In the genomic region with DNA sequence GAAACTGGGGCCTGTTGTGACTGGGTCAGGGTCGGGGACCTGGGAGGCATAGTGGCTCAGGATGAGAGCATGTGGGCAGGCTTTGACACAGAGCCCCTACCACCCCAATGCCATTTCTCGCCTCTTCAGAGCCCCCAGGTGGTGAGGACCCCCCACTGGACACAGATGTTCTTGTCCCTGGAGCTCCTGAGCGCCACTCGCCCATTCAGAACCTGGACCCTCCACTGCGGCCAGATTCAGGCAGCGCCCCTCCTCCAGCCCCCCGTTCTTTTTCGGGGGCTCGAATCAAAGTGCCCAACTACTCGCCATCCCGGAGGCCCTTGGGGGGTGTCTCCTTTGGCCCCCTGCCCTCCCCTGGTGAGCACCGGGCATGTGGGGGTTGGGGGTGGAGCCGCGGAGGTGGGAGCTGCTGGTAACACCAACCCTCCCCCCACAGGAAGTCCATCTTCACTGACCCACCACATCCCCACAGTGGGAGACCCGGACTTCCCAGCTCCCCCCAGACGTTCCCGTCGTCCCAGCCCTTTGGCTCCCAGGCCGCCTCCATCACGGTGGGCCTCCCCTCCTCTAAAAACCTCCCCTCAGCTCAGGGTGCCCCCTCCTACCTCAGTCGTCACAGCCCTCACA, we compare ENCODE assay signal across 16 cellular contexts.
"Had no signal": no experiment of that assay in that cellular context is flagged by ENCODE, and none has a peak within 500 bp of the region (broad histone marks: within the 10 kb centered on the region; RNA-seq: fewer than 3 reads in every experiment).

No MANE protein-coding gene starts in this region.

- DNase-seq: activated CD4-positive, alpha-beta memory T cell treated with anti-CD3 and anti-CD28 coated beads for 36 hours; activated CD4-positive, alpha-beta T cell treated with anti-CD3 and anti-CD28 coated beads for 36 hours; activated naive CD4-positive, alpha-beta T cell; activated naive CD8-positive, alpha-beta T cell treated with anti-CD3 and anti-CD28 coated beads, Interleukin-2, amount 10 ng/mL, durations not matched to agents 7 days and 5 days; activated T-cell treated with anti-CD3 and anti-CD28 coated beads for 4 hours; amygdala; dermis blood vessel endothelial cell; effector memory CD4-positive, alpha-beta T cell; natural killer cell; sigmoid colon; stimulated activated CD4-positive, alpha-beta T cell treated with anti-CD3 and anti-CD28 coated beads, Interleukin-4, amount 100 ng/mL, for 4 hours; stimulated activated naive CD4-positive, alpha-beta T cell; T-cell had no signal

- H3K9me3 ChIP-seq: neutrophil, sigmoid colon had no signal

- H3K9ac ChIP-seq: parathyroid adenoma had no signal

- H3K27ac ChIP-seq: neutrophil, parathyroid adenoma, sigmoid colon had no signal

- H3K4me1 ChIP-seq: parathyroid adenoma, sigmoid colon had no signal

- H3K27me3 ChIP-seq: neutrophil, sigmoid colon had no signal

- H2AFZ ChIP-seq: parathyroid adenoma had no signal

- H3K4me3 ChIP-seq: lung, sigmoid colon had no signal
